2 cellular contexts compared by ENCODE assay signal in genomic region chr22:21629262-21630149, GRCh38.
TF ChIP-seq lines count a peak whose summit lies in the region.

Gene YDJC, minus strand, starts transcription at chr22:21630022. Its CDS starts 8 bp downstream, at chr22:21630014.

TF ChIP-seq in A549, 52 proteins besides CTCF, POLR2A, EP300 and RAD21 (continued from another document):
- 0 out of 2 replicates have a peak, but pooled peaks have one; percentile 25 for TF ChIP-seq FOSB (CRISPR knock-in tag; IDR thresholded peaks at IDR 0.05)
- TF ChIP-seq FOXS1 (CRISPR knock-in tag; IDR thresholded peaks at IDR 0.05), result peak; percentile 67; the same call in 1 of the 2 replicates
- no peak for TF ChIP-seq SREBF2 (IDR thresholded peaks at IDR 0.05)
- peak; percentile 96 for TF ChIP-seq HOXB13 (CRISPR knock-in tag; IDR thresholded peaks at IDR 0.05; ENCODE audit: low read depth)
- TF ChIP-seq ATOH8 (CRISPR knock-in tag; IDR thresholded peaks at IDR 0.05; ENCODE audit: low read depth), result peak; percentile 74
- TF ChIP-seq E2F6 (IDR thresholded peaks at IDR 0.05; ENCODE audit: borderline replicate concordance, low read depth), result peak; percentile 95
- no peak for TF ChIP-seq HEYL (CRISPR knock-in tag; IDR thresholded peaks at IDR 0.05)
- TF ChIP-seq ZFP36 (IDR thresholded peaks at IDR 0.05; ENCODE audit: borderline replicate concordance, partially characterized antibody), result no peak
- TF ChIP-seq MAX (IDR thresholded peaks at IDR 0.05), result peak; percentile 100
- peak; percentile 42; the same call in 1 of the 2 replicates for TF ChIP-seq EHF (CRISPR knock-in tag; IDR thresholded peaks at IDR 0.05)
- peak; percentile 63; the same call in 1 of the 2 replicates for TF ChIP-seq HOXB5 (CRISPR knock-in tag; IDR thresholded peaks at IDR 0.05)
- TF ChIP-seq MYC (IDR thresholded peaks at IDR 0.05; ENCODE audit: borderline replicate concordance, low read length), result peak; percentile 98
TF ChIP-seq in A549: peak in this region for 15.

TF ChIP-seq in K562, 482 proteins besides CTCF, POLR2A, EP300 and RAD21 (continued from another document and continues in another):
- TF ChIP-seq CREB3L1 (IDR thresholded peaks at IDR 0.05; ENCODE audit: borderline replicate concordance, low read depth) (no peak), MCM7 (IDR thresholded peaks at IDR 0.05) (no peak), TBL1XR1 (IDR thresholded peaks at IDR 0.05; ENCODE audit: low read length in 2 of 2) (peak; percentile 91 to 95), EZH2 (IDR thresholded peaks at IDR 0.05; ENCODE audit: borderline replicate concordance, low read depth, low read length) (no peak), NFYB (IDR thresholded peaks at IDR 0.05; ENCODE audit: extremely low read depth, insufficient read length) (no peak), ZNF3 (CRISPR knock-in tag; IDR thresholded peaks at IDR 0.05) (no peak), RREB1 (CRISPR knock-in tag; IDR thresholded peaks at IDR 0.05) (no peak), TCF15 (CRISPR knock-in tag; IDR thresholded peaks at IDR 0.05) (no peak), FOXA1 (IDR thresholded peaks at IDR 0.05; ENCODE audit: borderline replicate concordance) (no peak), SRSF1 (IDR thresholded peaks at IDR 0.05; ENCODE audit: low read depth, low read length) (no peak), NFIX (CRISPR knock-in tag; IDR thresholded peaks at IDR 0.05; ENCODE audit: low read depth) (no peak), E2F5 (CRISPR knock-in tag; IDR thresholded peaks at IDR 0.05) (no peak), THRAP3 (IDR thresholded peaks at IDR 0.05; ENCODE audit: borderline replicate concordance) (no peak), CEBPG (CRISPR knock-in tag; IDR thresholded peaks at IDR 0.05) (no peak), CEBPG (tag; conservative IDR thresholded peaks at IDR 0.05 in 1 of 2, IDR thresholded peaks at IDR 0.05 in 1 of 2) (no peak), GATA2 (CRISPR knock-in tag; IDR thresholded peaks at IDR 0.05) (no peak), FOSL1 (tag; conservative IDR thresholded peaks at IDR 0.05) (no peak), COPS2 (conservative IDR thresholded peaks at IDR 0.05) (no peak), SNAPC5 (CRISPR knock-in tag; IDR thresholded peaks at IDR 0.05) (no peak), EGR1 (conservative IDR thresholded peaks at IDR 0.05) (no peak), BACH1 (tag; IDR thresholded peaks at IDR 0.05) (no peak), TFE3 (CRISPR knock-in tag; IDR thresholded peaks at IDR 0.05) (no peak), POLR2AphosphoS2 (IDR thresholded peaks at IDR 0.05; ENCODE audit: low read length) (peak; percentile 85; the same call in 1 of the 2 replicates), ZZZ3 (IDR thresholded peaks at IDR 0.05) (no peak), HOXB6 (CRISPR knock-in tag; IDR thresholded peaks at IDR 0.05; ENCODE audit: borderline replicate concordance) (no peak), ZBTB26 (CRISPR knock-in tag; IDR thresholded peaks at IDR 0.05) (no peak), SPI1 (IDR thresholded peaks at IDR 0.05; ENCODE audit: borderline replicate concordance, low read depth, low read length) (no peak), TAF7 (tag; IDR thresholded peaks at IDR 0.05) (no peak), CBX2 (IDR thresholded peaks at IDR 0.05; ENCODE audit: insufficient read depth, low read length, poor library complexity, severe bottlenecking) (no peak), CHD1 (IDR thresholded peaks at IDR 0.05; ENCODE audit: low read length) (no peak), PATZ1 (CRISPR knock-in tag; IDR thresholded peaks at IDR 0.05; ENCODE audit: borderline replicate concordance) (no peak), NCOA1 (IDR thresholded peaks at IDR 0.05; ENCODE audit: low read depth) (no peak), SP1 (CRISPR knock-in tag; IDR thresholded peaks at IDR 0.05) (no peak), ZNF77 (CRISPR knock-in tag; IDR thresholded peaks at IDR 0.05) (no peak), ZNF436 (CRISPR knock-in tag; IDR thresholded peaks at IDR 0.05) (no peak), RFX5 (IDR thresholded peaks at IDR 0.05; ENCODE audit: low read depth, low read length) (peak; percentile 60), ZNF57 (CRISPR knock-in tag; IDR thresholded peaks at IDR 0.05) (no peak), NR0B1 (IDR thresholded peaks at IDR 0.05; ENCODE audit: partially characterized antibody) (no peak), POLR2G (IDR thresholded peaks at IDR 0.05; ENCODE audit: low read depth, low read length) (no peak), LCOR (CRISPR knock-in tag; IDR thresholded peaks at IDR 0.05) (no peak), ZNF589 (CRISPR knock-in tag; IDR thresholded peaks at IDR 0.05; ENCODE audit: low read depth) (no peak), ZC3H11A (IDR thresholded peaks at IDR 0.05; ENCODE audit: low read depth, low read length) (peak; percentile 94), ZNF639 (CRISPR knock-in tag; conservative IDR thresholded peaks at IDR 0.05 in 1 of 2, IDR thresholded peaks at IDR 0.05 in 1 of 2) (no peak), ZNF384 (IDR thresholded peaks at IDR 0.05; ENCODE audit: low read depth, low read length) (peak; percentile 84), HNRNPH1 (optimal IDR thresholded peaks at IDR 0.05; ENCODE audit: low read depth, low read length) (no peak), PCBP1 (IDR thresholded peaks at IDR 0.05; ENCODE audit: low read depth, low read length, poor library complexity, severe bottlenecking) (no peak), SMAD4 (CRISPR knock-in tag; conservative IDR thresholded peaks at IDR 0.05) (no peak), ZNF778 (CRISPR knock-in tag; IDR thresholded peaks at IDR 0.05) (no peak), FOXJ3 (CRISPR knock-in tag; IDR thresholded peaks at IDR 0.05) (no peak)
